Comparison of ENCODE assay signal across 23 cellular contexts in the genomic region with DNA sequence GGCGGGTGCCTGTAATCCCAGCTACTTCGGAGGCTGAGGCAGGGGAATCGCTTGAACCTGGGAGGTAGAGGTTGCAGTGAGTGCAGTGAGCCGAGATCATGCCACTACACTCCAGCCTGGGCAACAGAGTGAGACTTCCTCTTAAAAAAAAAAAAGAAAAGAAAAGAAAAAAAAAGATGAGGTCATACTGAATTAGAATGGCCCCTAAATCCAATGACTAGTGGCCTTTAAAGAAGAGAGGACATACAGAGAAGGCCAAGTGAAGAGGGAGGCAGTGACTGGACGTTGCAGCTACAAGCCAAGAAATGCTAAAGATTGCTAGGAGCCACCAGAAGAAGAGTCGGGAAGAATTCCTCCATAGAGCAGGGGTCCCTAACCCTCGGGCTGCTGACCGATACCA.
DNase-seq lines count a peak whose midpoint lies in the region; ATAC-seq and TF ChIP-seq lines count a peak whose summit lies in the region.
"Had no signal": no experiment of that assay in that cellular context is flagged by ENCODE, and none has a peak within 500 bp of the region (broad histone marks: within the 10 kb centered on the region; RNA-seq: fewer than 3 reads in every experiment).

No MANE protein-coding gene starts in this region.

- H3K9me3 ChIP-seq in HEK293 (ENCODE audit: control insufficient read depth, insufficient read depth, low read depth, low read length) (no peaks in the 10 kb centered on the region), mesenchymal stem cell (ENCODE audit: control insufficient read depth, low read length) (no peaks in the 10 kb centered on the region), trophoblast cell (ENCODE audit: insufficient read depth, low read depth, low read length) (no peaks in the 10 kb centered on the region)
- H3K9me3 ChIP-seq: A549 had no signal

- no peak overlapping the region for H3K18ac ChIP-seq in mesenchymal stem cell (ENCODE audit: low read depth in 1 of 2, low read length in 2 of 2)
- H3K18ac ChIP-seq in trophoblast cell (ENCODE audit: low read length), result no peak overlapping the region

- H3K27ac Mint-ChIP-seq in activated naive CD8-positive, alpha-beta T cell treated with anti-CD3 and anti-CD28 coated beads for 36 hours, result peak overlapping the region; percentile 58
- no peak overlapping the region for H3K27ac Mint-ChIP-seq in activated naive CD8-positive, alpha-beta T cell treated with anti-CD3 and anti-CD28 coated beads, Interleukin-2, amount 50 U/mL, for 24 hours
- H3K27ac Mint-ChIP-seq: B cell; CD4-positive, alpha-beta T cell; CD8-positive, alpha-beta T cell had no signal

- 91% methylated on average over 7 of the region's 8 CpGs for WGBS in mesenchymal stem cell
- no CpG with 5 or more reads among the region's 8 CpGs for WGBS in trophoblast cell (ENCODE audit: extremely low coverage, insufficient coverage, insufficient read length)

- H3K4me3 ChIP-seq in HEK293 (ENCODE audit: low read depth, low read length), result no peak overlapping the region
- H3K4me3 ChIP-seq in mesenchymal stem cell (ENCODE audit: insufficient read depth in 1 of 2, low read depth in 1 of 2, low read length in 2 of 2), result no peak overlapping the region
- H3K4me3 ChIP-seq in trophoblast cell (ENCODE audit: low read depth, low read length), result no peak overlapping the region
- H3K4me3 ChIP-seq: A549; BLaER1 treated with 17β-estradiol and CSF1 and Interleukin-3, amounts not matched to agents 10 nM and 100 nM; GM12878 had no signal

- CTCF ChIA-PET in HEK293 (lab: Yijun Ruan, JAX), result interaction anchor here (0.6 to 1.3 kb wide), 3 partner anchors 75 to 183 kb away, joined by 3 to 4 read pairs (median 3); no protein-coding TSS in a partner anchor

- H2BK15ac ChIP-seq in mesenchymal stem cell (ENCODE audit: low read depth, poor library complexity, severe bottlenecking), result no peak overlapping the region

- H3K4me1 Mint-ChIP-seq in activated naive CD8-positive, alpha-beta T cell treated with anti-CD3 and anti-CD28 coated beads for 36 hours, result peaks cover 9% of the 10 kb centered on the region
- peaks cover 7% of the 10 kb centered on the region for H3K4me1 Mint-ChIP-seq in activated naive CD8-positive, alpha-beta T cell treated with anti-CD3 and anti-CD28 coated beads, Interleukin-2, amount 50 U/mL, for 24 hours
- H3K4me1 Mint-ChIP-seq: B cell had no signal

- H2AFZ ChIP-seq in mesenchymal stem cell (ENCODE audit: low read depth, low read length) (no peak overlapping the region), trophoblast cell (ENCODE audit: insufficient read depth, low read length, poor library complexity) (peak overlapping the region; percentile 24)

- H3K4me2 ChIP-seq in mesenchymal stem cell (ENCODE audit: low read length, poor library complexity, severe bottlenecking), result no peak overlapping the region
- no peak overlapping the region for H3K4me2 ChIP-seq in trophoblast cell (ENCODE audit: low read length)
- H3K4me2 ChIP-seq: A549; BLaER1 treated with 17β-estradiol and CSF1 and Interleukin-3, amounts not matched to agents 10 nM and 100 nM had no signal

- H3K79me1 ChIP-seq in mesenchymal stem cell (replicated peaks; ENCODE audit: low read length, poor library complexity, severe bottlenecking), result no peaks in the 10 kb centered on the region
- H3K79me1 ChIP-seq in trophoblast cell (ENCODE audit: low read length), result no peaks in the 10 kb centered on the region

- no peak overlapping the region for H4K12ac ChIP-seq in trophoblast cell (ENCODE audit: low read depth, low read length)

- H3K9ac ChIP-seq in mesenchymal stem cell (ENCODE audit: low read length) (no peak overlapping the region), trophoblast cell (ENCODE audit: low read length) (no peak overlapping the region)
- H3K9ac ChIP-seq: BLaER1 treated with 17β-estradiol and CSF1 and Interleukin-3, amounts not matched to agents 10 nM and 100 nM had no signal

- H3K9me3 Mint-ChIP-seq in activated naive CD8-positive, alpha-beta T cell treated with anti-CD3 and anti-CD28 coated beads for 36 hours, result peaks cover 10% of the 10 kb centered on the region
- H3K9me3 Mint-ChIP-seq in activated naive CD8-positive, alpha-beta T cell treated with anti-CD3 and anti-CD28 coated beads, Interleukin-2, amount 50 U/mL, for 24 hours, result peaks cover 8% of the 10 kb centered on the region
- H3K9me3 Mint-ChIP-seq: CD4-positive, alpha-beta T cell; CD8-positive, alpha-beta T cell had no signal

- H3K27ac ChIP-seq in HEK293 (ENCODE audit: extremely low read depth, low read depth, low read length), result no peak overlapping the region
- no peak overlapping the region for H3K27ac ChIP-seq in mesenchymal stem cell (ENCODE audit: low read length, poor library complexity, severe bottlenecking)
- no peak overlapping the region for H3K27ac ChIP-seq in trophoblast cell (ENCODE audit: low read depth, low read length)
- H3K27ac ChIP-seq: 22Rv1; A549; BLaER1 treated with 17β-estradiol and CSF1 and Interleukin-3, amounts not matched to agents 10 nM and 100 nM; C4-2B had no signal

- no peak overlapping the region for H2BK5ac ChIP-seq in mesenchymal stem cell (ENCODE audit: low read depth, low read length, poor library complexity, severe bottlenecking)
- H2BK5ac ChIP-seq in trophoblast cell (ENCODE audit: low read depth, low read length, poor library complexity), result no peak overlapping the region

- peak overlapping the region; percentile 47 for H2AK5ac ChIP-seq in mesenchymal stem cell (ENCODE audit: low read length, severe bottlenecking)
- no peak overlapping the region for H2AK5ac ChIP-seq in trophoblast cell (ENCODE audit: low read length)

- H3K14ac ChIP-seq in mesenchymal stem cell (ENCODE audit: low read length in 2 of 2) (no peak overlapping the region), trophoblast cell (ENCODE audit: low read length) (no peak overlapping the region)

- no peak overlapping the region for H4K8ac ChIP-seq in mesenchymal stem cell (ENCODE audit: low read length)
- H4K8ac ChIP-seq in trophoblast cell (ENCODE audit: low read depth, low read length), result no peak overlapping the region

- no peak for DNase-seq in activated naive CD8-positive, alpha-beta T cell treated with anti-CD3 and anti-CD28 coated beads for 36 hours
- DNase-seq in activated naive CD8-positive, alpha-beta T cell treated with anti-CD3 and anti-CD28 coated beads, Interleukin-2, amount 50 U/mL, for 24 hours, result no peak
- DNase-seq in mesenchymal stem cell, result no peak
- DNase-seq in trophoblast cell, result no peak
- DNase-seq in epidermal melanocyte (ENCODE audit: insufficient read length, low spot score), result no peak
- no peak for DNase-seq in NCI-H510A (lab: John Stamatoyannopoulos, UW)
- DNase-seq: AML-193; CD4-positive, alpha-beta T cell; CD8-positive, alpha-beta T cell; DMS 273 treated with DMSO at 0.1 percent for 48 hours; DMS153; DMS53; DMS79; DND-41; EL; GDM1 had no signal

- POLR2A ChIA-PET in HEK293 (lab: Yijun Ruan, JAX), result no interaction called here

- peaks cover 0 to 8% of the 10 kb centered on the region in 2 experiments for H3K27me3 ChIP-seq in mesenchymal stem cell (ENCODE audit: control insufficient read depth in 1 of 2, insufficient read depth in 1 of 2, low read length in 2 of 2)
- no peaks in the 10 kb centered on the region for H3K27me3 ChIP-seq in trophoblast cell (ENCODE audit: insufficient read depth, low read length)
- H3K27me3 ChIP-seq: BLaER1 treated with 17β-estradiol and CSF1 and Interleukin-3, amounts not matched to agents 10 nM and 100 nM had no signal

- no peaks in the 10 kb centered on the region for H3K79me2 ChIP-seq in trophoblast cell (ENCODE audit: control insufficient read depth, insufficient read depth, low read length, poor library complexity)

- no peak for ATAC-seq in activated naive CD8-positive, alpha-beta T cell treated with anti-CD3 and anti-CD28 coated beads, Interleukin-2, amount 50 U/mL, for 24 hours
- ATAC-seq: A549; CD8-positive, alpha-beta T cell; GM12878 had no signal

- peaks cover 9% of the 10 kb centered on the region for H3K36me3 Mint-ChIP-seq in activated naive CD8-positive, alpha-beta T cell treated with anti-CD3 and anti-CD28 coated beads for 36 hours
- H3K36me3 Mint-ChIP-seq in activated naive CD8-positive, alpha-beta T cell treated with anti-CD3 and anti-CD28 coated beads, Interleukin-2, amount 50 U/mL, for 24 hours (ENCODE audit: low read depth), result peaks cover 7% of the 10 kb centered on the region
- H3K36me3 Mint-ChIP-seq: CD8-positive, alpha-beta T cell had no signal

- H4K91ac ChIP-seq in mesenchymal stem cell (ENCODE audit: low read length) (no peak overlapping the region), trophoblast cell (ENCODE audit: low read depth, low read length) (peak overlapping the region; percentile 4)

- no peak overlapping the region for H3K4me3 Mint-ChIP-seq in activated naive CD8-positive, alpha-beta T cell treated with anti-CD3 and anti-CD28 coated beads for 36 hours
- H3K4me3 Mint-ChIP-seq in activated naive CD8-positive, alpha-beta T cell treated with anti-CD3 and anti-CD28 coated beads, Interleukin-2, amount 50 U/mL, for 24 hours, result no peak overlapping the region
- H3K4me3 Mint-ChIP-seq: B cell; CD4-positive, alpha-beta T cell; CD8-positive, alpha-beta T cell had no signal

- H3K23ac ChIP-seq in mesenchymal stem cell (ENCODE audit: low read length in 2 of 2), result no peak overlapping the region
- no peak overlapping the region for H3K23ac ChIP-seq in trophoblast cell (ENCODE audit: low read length)

- no peak for TF ChIP-seq CTCF in HEK293 (tag by site-specific recombination; IDR thresholded peaks at IDR 0.05)

- H3K4me1 ChIP-seq in HEK293 (ENCODE audit: control insufficient read depth, insufficient read depth, low read length) (no peaks in the 10 kb centered on the region), mesenchymal stem cell (ENCODE audit: control insufficient read depth, insufficient read depth, low read depth, low read length) (peaks cover 4% of the 10 kb centered on the region), trophoblast cell (ENCODE audit: control insufficient read depth in 1 of 2, insufficient read depth in 2 of 2, low read length in 2 of 2) (peaks cover 0 to 4% of the 10 kb centered on the region in 2 experiments)
- H3K4me1 ChIP-seq: A549 had no signal

- H2BK120ac ChIP-seq in mesenchymal stem cell (ENCODE audit: low read depth, low read length) (no peak overlapping the region), trophoblast cell (ENCODE audit: insufficient read depth, low read length, poor library complexity) (no peak overlapping the region)

- H3K36me3 ChIP-seq in HEK293 (ENCODE audit: control insufficient read depth in 2 of 2, insufficient read depth in 1 of 2, low read length in 2 of 2), result no peaks in the 10 kb centered on the region; a peak in 1 of 3 replicates
- H3K36me3 ChIP-seq in mesenchymal stem cell (ENCODE audit: control insufficient read depth in 1 of 2, insufficient read depth in 2 of 2, low read depth in 1 of 2, low read length in 2 of 2), result no peaks in the 10 kb centered on the region
- H3K36me3 ChIP-seq in trophoblast cell (ENCODE audit: control insufficient read depth in 1 of 2, insufficient read depth in 2 of 2, low read length in 2 of 2), result no peaks in the 10 kb centered on the region

- H3K27me3 Mint-ChIP-seq in activated naive CD8-positive, alpha-beta T cell treated with anti-CD3 and anti-CD28 coated beads for 36 hours, result no peaks in the 10 kb centered on the region
- no peaks in the 10 kb centered on the region for H3K27me3 Mint-ChIP-seq in activated naive CD8-positive, alpha-beta T cell treated with anti-CD3 and anti-CD28 coated beads, Interleukin-2, amount 50 U/mL, for 24 hours
- H3K27me3 Mint-ChIP-seq: B cell; CD4-positive, alpha-beta T cell had no signal

- H2BK12ac ChIP-seq in mesenchymal stem cell (ENCODE audit: low read length in 2 of 2), result no peak overlapping the region
- H2BK12ac ChIP-seq in trophoblast cell (ENCODE audit: low read length), result no peak overlapping the region

- H3K4ac ChIP-seq in mesenchymal stem cell (ENCODE audit: low read depth in 1 of 2, low read length in 2 of 2) (no peak overlapping the region), trophoblast cell (ENCODE audit: low read depth, low read length) (no peak overlapping the region)
